In genomic region chr1:14786104-14786675, GRCh38 we compare ENCODE assay signal across 16 cellular contexts.
"Had no signal": no experiment of that assay in that cellular context is flagged by ENCODE, and none has a peak within 500 bp of the region (broad histone marks: within the 10 kb centered on the region; RNA-seq: fewer than 3 reads in every experiment).

No MANE protein-coding gene starts in this region.

- ATAC-seq: lower lobe of right lung had no signal

- H3K4me1 ChIP-seq: left ventricle myocardium inferior, lower lobe of right lung, right atrium auricular region, sigmoid colon had no signal

- H3K9me3 ChIP-seq: left ventricle myocardium inferior, lower lobe of right lung, right atrium auricular region, sigmoid colon had no signal

- H3K4me3 ChIP-seq: coronary artery, dorsolateral prefrontal cortex, left ventricle myocardium inferior, lower lobe of right lung, right atrium auricular region, sigmoid colon, skin epidermis had no signal

- H3K36me3 ChIP-seq: left ventricle myocardium inferior, lower lobe of right lung, right atrium auricular region, sigmoid colon had no signal

- H3K27ac ChIP-seq: coronary artery, left ventricle myocardium inferior, lower lobe of right lung, right atrium auricular region, sigmoid colon, skin epidermis had no signal

- DNase-seq: dorsolateral prefrontal cortex; effector CD8-positive, alpha-beta T cell; foreskin melanocyte; head of caudate nucleus; hippocampal formation; left ventricle myocardium inferior; lower lobe of right lung; naive B cell; nephron progenitor cell; sigmoid colon; stimulated activated CD4-positive, alpha-beta T cell treated with anti-CD3 and anti-CD28 coated beads, Interleukin-12 subunit alpha, Interleukin-12 subunit beta, amount 100 ng/mL, for 4 hours; stimulated activated naive CD4-positive, alpha-beta T cell treated with Interleukin-2 at 50 U/mL for 16 hours; trophoblast cell had no signal

- H3K27me3 ChIP-seq: dorsolateral prefrontal cortex, right atrium auricular region, sigmoid colon had no signal
